ENCODE assay signal across 9 cellular contexts in the genomic region with DNA sequence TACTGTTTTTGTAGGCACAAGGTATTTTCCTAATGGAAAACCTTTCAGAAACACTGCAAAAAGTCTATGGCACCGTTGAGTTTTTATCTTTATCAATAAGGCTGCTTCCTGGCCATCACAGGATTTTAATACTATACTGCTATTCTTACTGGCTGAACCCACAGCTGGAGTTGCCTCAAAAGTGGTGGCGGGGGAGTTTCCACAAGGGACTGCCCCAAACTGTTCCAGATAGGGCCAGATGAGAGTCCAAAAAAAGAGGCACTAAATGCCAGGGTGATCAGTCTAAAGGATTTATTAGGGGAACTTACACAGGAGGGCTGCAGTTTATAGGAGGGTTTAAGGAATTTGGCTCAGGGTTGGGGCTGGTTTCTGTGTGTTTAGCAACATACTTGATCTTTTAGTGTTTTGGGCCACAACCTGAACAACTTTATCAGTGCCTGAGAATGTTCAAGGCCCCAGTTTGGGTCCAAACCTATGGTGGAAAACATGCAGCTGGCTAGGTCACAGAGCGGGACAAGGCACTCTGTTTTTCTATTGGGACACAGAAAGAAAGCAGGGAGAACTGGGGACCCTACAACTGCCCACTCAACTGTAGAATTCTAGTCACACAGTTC. TPM values are rescaled to one million over a fixed set of nuclear protein-coding genes. Genes with fewer than 3 reads are reported as not detected.
DNase-seq lines count a peak whose midpoint lies in the region; ATAC-seq lines count a peak whose summit lies in the region.
"Had no signal": no experiment of that assay in that cellular context is flagged by ENCODE, and none has a peak within 500 bp of the region (broad histone marks: within the 10 kb centered on the region; RNA-seq: fewer than 3 reads in every experiment).

No MANE protein-coding gene starts in this region.

- DNase-seq in effector memory CD8-positive, alpha-beta T cell: no peak
- DNase-seq in DMS79 treated with DMSO at 0.1 percent for 48 hours (lab: John Stamatoyannopoulos, UW) (no peak), cerebellar cortex (ENCODE audit: low spot score) (no peak), left cardiac atrium (no peak), KG1 (lab: John Stamatoyannopoulos, UW) (no peak)
- DNase-seq: NK-92 treated with Interleukin-12 subunit alpha and Interleukin-12 subunit beta, amount 100 ng/mL, for 24 hours had no signal

- no peaks in the 10 kb centered on the region for H3K9me3 Mint-ChIP-seq in effector memory CD8-positive, alpha-beta T cell

- peak; percentile 73 for ATAC-seq in GM18511 (IDR thresholded peaks at IDR 0.05; ENCODE audit: unreplicated experiment)
- peak; percentile 67 for ATAC-seq in GM21528 (IDR thresholded peaks at IDR 0.05; ENCODE audit: low FRiP score, unreplicated experiment)
- ATAC-seq in HG03439 (IDR thresholded peaks at IDR 0.05; ENCODE audit: unreplicated experiment): peak; percentile 62
- ATAC-seq in effector memory CD8-positive, alpha-beta T cell (replicated peaks): peak; percentile 49
- ATAC-seq in left cardiac atrium: no peak

- peaks cover 17% of the 10 kb centered on the region for H3K36me3 Mint-ChIP-seq in effector memory CD8-positive, alpha-beta T cell (ENCODE audit: insufficient read depth)

- peaks cover 20 to 40% of the 10 kb centered on the region in 2 donors for H3K4me1 Mint-ChIP-seq in effector memory CD8-positive, alpha-beta T cell (ENCODE audit: low read depth in 2 of 2)

- H3K4me3 Mint-ChIP-seq in effector memory CD8-positive, alpha-beta T cell: no peak overlapping the region

- intact Hi-C loops in left cardiac atrium (cut with DNase I): no loop called here

- H3K27ac Mint-ChIP-seq in effector memory CD8-positive, alpha-beta T cell: no peak overlapping the region

- no peaks in the 10 kb centered on the region for H3K27me3 Mint-ChIP-seq in effector memory CD8-positive, alpha-beta T cell

RNA-seq across cellular contexts. Expression of a gene that starts 41.4 kb away (rescaled TPM):
- total RNA-seq in left cardiac atrium: 10 to 100 TPM; 17.3 to 27.5 TPM

Comparison
In these comparisons a context has a peak if more than half of its experiments do, and no peak if none do; other contexts are left out.
1. ATAC-seq: peak in GM18511 (single experiment), GM21528 (single experiment), HG03439 (single experiment) and effector memory CD8-positive, alpha-beta T cell (single experiment); none in left cardiac atrium (0 of 2).